Comparison of ENCODE assay signal across 19 cellular contexts in the genomic region with DNA sequence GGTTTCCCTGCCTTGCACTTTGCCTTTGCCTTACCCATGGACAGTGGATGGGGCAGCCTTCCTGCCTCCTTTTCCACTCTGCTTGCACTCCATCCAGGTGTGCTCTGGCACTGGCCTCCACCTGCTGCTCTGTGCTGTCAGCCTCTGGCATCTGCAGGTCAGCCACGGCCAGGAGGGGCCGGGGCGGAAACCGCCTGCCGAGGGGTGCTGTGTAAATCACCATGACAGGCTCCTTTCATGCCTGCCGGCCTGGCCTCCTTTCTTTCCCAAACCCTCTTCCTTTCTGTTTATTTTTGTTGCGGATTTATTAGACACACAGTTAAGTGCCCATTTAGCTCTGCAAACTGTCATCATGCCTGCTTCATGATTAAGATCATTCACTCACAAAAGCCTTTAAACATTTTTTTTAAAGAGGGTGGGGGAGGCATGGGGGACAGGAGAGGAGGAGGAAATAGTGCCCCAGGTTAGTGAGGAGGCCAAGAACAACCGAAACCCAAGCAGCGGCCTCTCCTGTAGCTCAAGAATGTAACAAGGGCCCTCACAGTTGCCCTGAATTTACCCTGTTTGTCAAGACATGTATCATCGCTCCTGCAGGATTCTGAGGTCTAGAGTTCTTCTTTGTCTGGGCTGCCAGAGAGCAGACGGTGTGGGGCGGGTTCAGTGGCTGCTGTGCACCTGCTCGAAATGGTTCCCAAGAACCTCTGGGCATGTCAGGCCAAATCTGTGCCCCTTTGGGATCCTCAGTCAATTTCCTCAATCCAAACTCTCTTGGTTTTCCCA.
DNase-seq lines count a peak whose midpoint lies in the region; ATAC-seq, FAIRE-seq and TF ChIP-seq lines count a peak whose summit lies in the region.
"Had no signal": no experiment of that assay in that cellular context is flagged by ENCODE, and none has a peak within 500 bp of the region (broad histone marks: within the 10 kb centered on the region; RNA-seq: fewer than 3 reads in every experiment).

No MANE protein-coding gene starts in this region.

- TF ChIP-seq CTCF in HepG2 (CRISPR knock-in tag; IDR thresholded peaks at IDR 0.05), result no peak
- no peak for TF ChIP-seq CTCF in right lobe of liver (IDR thresholded peaks at IDR 0.05)
- no peak for TF ChIP-seq CTCF in WERI-Rb-1 (IDR thresholded peaks at IDR 0.05; ENCODE audit: low read depth, low read length)

- TF ChIP-seq POLR2A in HepG2 (IDR thresholded peaks at IDR 0.05; ENCODE audit: insufficient read depth in 1 of 2, low read depth in 2 of 2, low read length in 2 of 2) (no peak), right lobe of liver (IDR thresholded peaks at IDR 0.05) (no peak)

- intact Hi-C loops in HepG2 (cut with micrococcal nuclease; ENCODE audit: unreplicated experiment) (no loop called here), right lobe of liver (cut with DNase I) (no loop called here)

- H3K4me3 ChIP-seq in HepG2 (replicated peaks in 1 of 3; ENCODE audit: insufficient read depth in 1 of 3, low read depth in 2 of 3, low read length in 3 of 3) (no peak overlapping the region), right lobe of liver (no peak overlapping the region), WERI-Rb-1 (ENCODE audit: low read depth, low read length) (no peak overlapping the region)
- H3K4me3 ChIP-seq: A549, HAP-1 had no signal

- CTCF ChIA-PET in HepG2 (lab: Yijun Ruan, JAX; ENCODE audit: low intra/inter-chr PET ratio, low total read pairs), result no interaction called here

- ATAC-seq in HepG2, result no peak; the same call in 2 of the 3 replicates
- no peak for ATAC-seq in right lobe of liver
- no peak for ATAC-seq in GM18511 (IDR thresholded peaks at IDR 0.05; ENCODE audit: unreplicated experiment)
- ATAC-seq in GM19328 (IDR thresholded peaks at IDR 0.05; ENCODE audit: unreplicated experiment), result no peak
- no peak for ATAC-seq in HG03378 (IDR thresholded peaks at IDR 0.05; ENCODE audit: unreplicated experiment)
- ATAC-seq: A549; activated CD4-positive, CD25-positive, alpha-beta regulatory T cell treated with anti-CD3 and anti-CD28 coated beads, Interleukin-2, amount 50 U/mL, for 24 hours; left lobe of liver; stimulated activated naive B cell treated with anti-CD40 and anti-IgM and Interleukin-4, amounts not matched to agents 10 μg/mL and 1 μg/mL and 100 μg/mL, for 72 hours had no signal

- in situ Hi-C loops in HepG2 (cut with HindIII; ENCODE audit: extremely low pct_ligation_motif_present, low pct_unique_long_range_greater_than_20kb), result no loop called here

- DNase-seq in HepG2 (ENCODE audit: low spot score) (no peak), right lobe of liver (no peak), NCI-H774 (lab: John Stamatoyannopoulos, UW) (peak; percentile 80), left kidney (ENCODE audit: low read depth, low spot score) (peak; percentile 91), WERI-Rb-1 (no peak)
- DNase-seq: activated CD8-positive, alpha-beta memory T cell treated with anti-CD3 and anti-CD28 coated beads, Interleukin-2, amount 50 U/mL, for 48 hours; activated naive CD8-positive, alpha-beta T cell treated with anti-CD3 and anti-CD28 coated beads, Interleukin-2, amount 10 ng/mL, durations not matched to agents 7 days and 5 days; CD8-positive, alpha-beta memory T cell; cerebellar nuclear complex; naive B cell; NCI-H2171 treated with DMSO at 0.1 percent for 48 hours; stimulated activated naive B cell treated with anti-CD40 and anti-IgM and Interleukin-4, amounts not matched to agents 10 μg/mL and 1 μg/mL and 100 μg/mL, for 72 hours had no signal

- no peak overlapping the region for H3K9ac ChIP-seq in HepG2 (ENCODE audit: insufficient read depth, low read depth, low read length)

- H3K79me2 ChIP-seq in HepG2 (ENCODE audit: insufficient read depth, low read length), result no peaks in the 10 kb centered on the region

- no peak overlapping the region for H3K27ac ChIP-seq in HepG2 (ENCODE audit: extremely low read length, insufficient read depth, low read length)
- H3K27ac ChIP-seq in right lobe of liver, result no peak overlapping the region
- no peak overlapping the region for H3K27ac ChIP-seq in WERI-Rb-1
- H3K27ac ChIP-seq: A549 had no signal

- 6% methylated on average over 13 of the region's 13 CpGs for WGBS in HepG2 (ENCODE audit: low lambda C conversion rate)
- WGBS in right lobe of liver (ENCODE audit: insufficient coverage, low coverage, low lambda C conversion rate, missing lambda C conversion rate), result 39% methylated on average over 9 of the region's 13 CpGs

- H3K4me1 ChIP-seq in HepG2 (ENCODE audit: insufficient read depth, low read length) (peaks cover 20% of the 10 kb centered on the region), right lobe of liver (no peaks in the 10 kb centered on the region)
- H3K4me1 ChIP-seq: A549, HAP-1 had no signal

- BruUV-seq in HepG2 (replicated peaks; lab: Mats Ljungman, UMichigan), result no TSS peak

- H4K20me1 ChIP-seq in HepG2 (ENCODE audit: insufficient read depth, low read length), result no peaks in the 10 kb centered on the region

- peaks cover 1 to 24% of the 10 kb centered on the region in 2 experiments; a peak in 4 of 5 replicates for H3K27me3 ChIP-seq in HepG2 (ENCODE audit: control insufficient read depth in 1 of 2, insufficient read depth in 2 of 2, low read length in 2 of 2)
- H3K27me3 ChIP-seq in right lobe of liver, result no peaks in the 10 kb centered on the region
- peaks cover 63% of the 10 kb centered on the region for H3K27me3 ChIP-seq in WERI-Rb-1 (ENCODE audit: insufficient read depth, low read depth, severe bottlenecking)

- no peak for FAIRE-seq in HepG2 (lab: Jason Lieb, UNC)
- FAIRE-seq: A549 had no signal

- TF ChIP-seq RAD21 in HepG2 (CRISPR knock-in tag; IDR thresholded peaks at IDR 0.05), result no peak

- POLR2A ChIA-PET in HepG2 (lab: Yijun Ruan, JAX), result no interaction called here

- no peak overlapping the region for H2AFZ ChIP-seq in HepG2 (ENCODE audit: low read length)

- no peak overlapping the region for H3K4me2 ChIP-seq in HepG2 (ENCODE audit: low read depth, low read length)
- H3K4me2 ChIP-seq: A549 had no signal

- no peak for TF ChIP-seq EP300 in HepG2 (IDR thresholded peaks at IDR 0.05; ENCODE audit: low read depth in 2 of 2, low read length in 2 of 2)
- no peak for TF ChIP-seq EP300 in HepG2 (CRISPR knock-in tag; IDR thresholded peaks at IDR 0.05; ENCODE audit: borderline replicate concordance)

- H3K9me3 ChIP-seq in HepG2 (ENCODE audit: low read length) (no peaks in the 10 kb centered on the region), right lobe of liver (no peaks in the 10 kb centered on the region), WERI-Rb-1 (ENCODE audit: severe bottlenecking) (peaks cover 6% of the 10 kb centered on the region)
- H3K9me3 ChIP-seq: A549, HAP-1 had no signal

- H3K36me3 ChIP-seq in HepG2 (replicated peaks in 1 of 2; ENCODE audit: control insufficient read depth in 1 of 2, insufficient read depth in 2 of 2, low read length in 2 of 2) (no peaks in the 10 kb centered on the region), right lobe of liver (no peaks in the 10 kb centered on the region), WERI-Rb-1 (no peaks in the 10 kb centered on the region)
- H3K36me3 ChIP-seq: HAP-1 had no signal

TF ChIP-seq in HepG2, 621 proteins besides CTCF, POLR2A, EP300 and RAD21:
- TF ChIP-seq TCF7 (IDR thresholded peaks at IDR 0.05; ENCODE audit: low read depth) (peak; percentile 18; the same call in 1 of the 2 replicates), NRL (CRISPR knock-in tag; IDR thresholded peaks at IDR 0.05; ENCODE audit: borderline replicate concordance) (no peak), HOXA9 (CRISPR knock-in tag; IDR thresholded peaks at IDR 0.05; ENCODE audit: borderline replicate concordance) (no peak)
- TF ChIP-seq, protein P1, sequence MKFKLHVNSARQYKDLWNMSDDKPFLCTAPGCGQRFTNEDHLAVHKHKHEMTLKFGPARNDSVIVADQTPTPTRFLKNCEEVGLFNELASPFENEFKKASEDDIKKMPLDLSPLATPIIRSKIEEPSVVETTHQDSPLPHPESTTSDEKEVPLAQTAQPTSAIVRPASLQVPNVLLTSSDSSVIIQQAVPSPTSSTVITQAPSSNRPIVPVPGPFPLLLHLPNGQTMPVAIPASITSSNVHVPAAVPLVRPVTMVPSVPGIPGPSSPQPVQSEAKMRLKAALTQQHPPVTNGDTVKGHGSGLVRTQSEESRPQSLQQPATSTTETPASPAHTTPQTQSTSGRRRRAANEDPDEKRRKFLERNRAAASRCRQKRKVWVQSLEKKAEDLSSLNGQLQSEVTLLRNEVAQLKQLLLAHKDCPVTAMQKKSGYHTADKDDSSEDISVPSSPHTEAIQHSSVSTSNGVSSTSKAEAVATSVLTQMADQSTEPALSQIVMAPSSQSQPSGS (CRISPR knock-in tag; IDR thresholded peaks at IDR 0.05), result no peak

Comparison
In these comparisons a context has a peak if more than half of its experiments do, and no peak if none do; other contexts are left out.
1. DNase-seq: peak in NCI-H774 (single experiment) and left kidney (single experiment); none in HepG2 (single experiment), right lobe of liver (0 of 3) and WERI-Rb-1 (single experiment).